In genomic region chrX:130120321-130120731, GRCh38 we compare ENCODE assay signal across 9 cellular contexts. TPM values are rescaled to one million over a fixed set of nuclear protein-coding genes. Genes with fewer than 3 reads are reported as not detected.
DNase-seq lines count a peak whose midpoint lies in the region; ATAC-seq, FAIRE-seq and TF ChIP-seq lines count a peak whose summit lies in the region.
"Had no signal": no experiment of that assay in that cellular context is flagged by ENCODE, and none has a peak within 500 bp of the region (broad histone marks: within the 10 kb centered on the region; RNA-seq: fewer than 3 reads in every experiment).

No MANE protein-coding gene starts in this region.

- peak overlapping the region; percentile 69 for H3K4me2 ChIP-seq in Karpas-422 (ENCODE audit: low read depth, low read length, poor library complexity, severe bottlenecking)

- H3K4me1 ChIP-seq in Karpas-422 (ENCODE audit: low read length): peaks cover 36% of the 10 kb centered on the region

- H3K27me3 ChIP-seq in Karpas-422 (ENCODE audit: low read length): no peaks in the 10 kb centered on the region

- no peaks in the 10 kb centered on the region for H3K36me3 ChIP-seq in Karpas-422 (ENCODE audit: insufficient read depth, low read length)

- H3K4me1 Mint-ChIP-seq in effector memory CD8-positive, alpha-beta T cell (ENCODE audit: low read depth in 2 of 2): peaks cover 10 to 11% of the 10 kb centered on the region in 2 donors
- H3K4me1 Mint-ChIP-seq in nephron progenitor cell: peaks cover 34% of the 10 kb centered on the region

- TF ChIP-seq CTCF in GM12875 (IDR thresholded peaks at IDR 0.05; ENCODE audit: borderline replicate concordance, insufficient read depth, low read depth, low read length) (no peak), nephron progenitor cell (IDR thresholded peaks at IDR 0.05) (no peak)

- H3K4me3 ChIP-seq in GM12875 (ENCODE audit: low read depth, low read length): peak overlapping the region; percentile 54
- peak overlapping the region; percentile 60; the same call in 1 of the 2 replicates for H3K4me3 ChIP-seq in Karpas-422 (ENCODE audit: low read length)

- no peak overlapping the region for H2AFZ ChIP-seq in Karpas-422 (ENCODE audit: low read length)

- H3K27ac Mint-ChIP-seq in effector memory CD8-positive, alpha-beta T cell: no peak overlapping the region
- H3K27ac Mint-ChIP-seq in nephron progenitor cell: no peak overlapping the region

- peak overlapping the region; percentile 75 to 79 for H3K4me3 Mint-ChIP-seq in effector memory CD8-positive, alpha-beta T cell
- peak overlapping the region; percentile 75 for H3K4me3 Mint-ChIP-seq in nephron progenitor cell

- DNase-seq in Karpas-422 (peak; percentile 68), nephron progenitor cell (peak; percentile 40), NCI-H345 treated with DMSO at 0.1 percent for 48 hours (lab: John Stamatoyannopoulos, UW; ENCODE audit: unreplicated experiment) (no peak), cortex of kidney (lab: John Stamatoyannopoulos, UW) (no peak), urothelium cell line (ENCODE audit: low spot score) (no peak)
- DNase-seq in effector memory CD8-positive, alpha-beta T cell: no peak

- no peaks in the 10 kb centered on the region for H3K9me3 ChIP-seq in Karpas-422 (ENCODE audit: low read length)

- no peaks in the 10 kb centered on the region for H3K9me2 ChIP-seq in Karpas-422 (replicated peaks; ENCODE audit: insufficient read depth, low read length)

- H4K20me1 ChIP-seq in Karpas-422 (ENCODE audit: insufficient read depth, low read depth, low read length): no peaks in the 10 kb centered on the region

- no peak for FAIRE-seq in urothelium cell line (lab: Jason Lieb, UNC)
- FAIRE-seq: TTC549 had no signal

- no peaks in the 10 kb centered on the region for H3K79me2 ChIP-seq in Karpas-422 (ENCODE audit: low read length)

- H3K27ac ChIP-seq in Karpas-422 (ENCODE audit: low read length): no peak overlapping the region

- H3K36me3 Mint-ChIP-seq in effector memory CD8-positive, alpha-beta T cell (ENCODE audit: insufficient read depth): peaks cover 3% of the 10 kb centered on the region
- peaks cover 13% of the 10 kb centered on the region for H3K36me3 Mint-ChIP-seq in nephron progenitor cell (ENCODE audit: low read depth)

- no peaks in the 10 kb centered on the region for H3K27me3 Mint-ChIP-seq in effector memory CD8-positive, alpha-beta T cell
- H3K27me3 Mint-ChIP-seq in nephron progenitor cell (ENCODE audit: low read depth, poor library complexity): peaks cover 5% of the 10 kb centered on the region

- peak; percentile 26 for ATAC-seq in GM21717 (IDR thresholded peaks at IDR 0.05; ENCODE audit: unreplicated experiment)
- peak; percentile 47 for ATAC-seq in effector memory CD8-positive, alpha-beta T cell (replicated peaks)

- no peaks in the 10 kb centered on the region for H3K9me3 Mint-ChIP-seq in effector memory CD8-positive, alpha-beta T cell
- H3K9me3 Mint-ChIP-seq in nephron progenitor cell: peaks cover 40% of the 10 kb centered on the region

- peak overlapping the region; percentile 62 for H3K9ac ChIP-seq in Karpas-422 (ENCODE audit: low read length)

RNA-seq across cellular contexts. Expression of gene ELF4, which starts 10.0 kb away (rescaled TPM):
- total RNA-seq in Karpas-422 (2014; rRNA removed; shearing (Covaris generic); ENCODE audit: low replicate concordance): 29.1 and 31.7 TPM in 2 replicates

RNA-seq across cellular contexts. Expression of gene AIFM1, which starts 45.3 kb away (rescaled TPM):
- total RNA-seq in Karpas-422 (2014; rRNA removed; shearing (Covaris generic); ENCODE audit: low replicate concordance): 25.8 and 37.4 TPM in 2 replicates

RNA-seq across cellular contexts. Expression of gene RAB33A, which starts 51.4 kb away (rescaled TPM):
- total RNA-seq in Karpas-422 (2014; rRNA removed; shearing (Covaris generic); ENCODE audit: low replicate concordance): 10.3 and 25.8 TPM in 2 replicates

Comparison
In these comparisons a context has a peak if more than half of its experiments do, and no peak if none do; other contexts are left out.
1. DNase-seq: peak in Karpas-422 (single experiment) and nephron progenitor cell (single experiment); none in effector memory CD8-positive, alpha-beta T cell (0 of 3), NCI-H345 treated with DMSO at 0.1 percent for 48 hours (single experiment), cortex of kidney (single experiment) and urothelium cell line (single experiment).